8 cellular contexts compared by ENCODE assay signal in the genomic region with DNA sequence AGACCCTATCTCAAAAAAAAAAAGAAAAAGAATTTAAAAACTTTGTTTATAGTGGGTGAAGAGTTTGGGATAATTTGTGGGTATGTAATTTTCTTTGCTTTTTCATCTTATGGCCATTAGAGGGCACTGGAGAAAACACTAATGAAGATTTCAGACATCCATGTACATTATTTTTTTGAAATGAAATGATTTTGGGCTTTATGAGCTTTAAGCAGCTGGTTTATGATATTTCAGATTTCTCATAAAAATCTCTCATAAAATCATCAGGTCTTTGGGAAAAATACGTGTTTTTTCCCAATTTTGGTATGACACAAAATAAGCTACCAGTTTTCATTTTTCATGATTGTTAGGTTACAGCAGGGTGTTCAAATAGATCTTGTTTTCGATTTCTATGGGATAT. TPM values are rescaled to one million over a fixed set of nuclear protein-coding genes. Genes with fewer than 3 reads are reported as not detected.
DNase-seq lines count a peak whose midpoint lies in the region; ATAC-seq, FAIRE-seq and TF ChIP-seq lines count a peak whose summit lies in the region.
"Not testable (repeated sequence)": the region's sequence is repeated elsewhere in the genome, so short reads cannot be mapped to it uniquely, and the experiment has no call there.

No MANE protein-coding gene starts in this region.

- H3K27me3 ChIP-seq in H9 (ENCODE audit: insufficient read depth, low read length); OCI-LY3 (ENCODE audit: low read depth, low read length); adrenal gland; heart right ventricle; transverse colon: not testable (repeated sequence)

- ATAC-seq in heart right ventricle = not testable (repeated sequence)

- not testable (repeated sequence) for H3K4me2 ChIP-seq in H9 (ENCODE audit: insufficient read depth, insufficient read length, low read length); OCI-LY3 (ENCODE audit: low read length)

- not testable (repeated sequence) for H3K79me1 ChIP-seq in H9 (ENCODE audit: insufficient read depth, low read depth, low read length, poor library complexity, severe bottlenecking)

- not testable (repeated sequence) for H3K9me3 Mint-ChIP-seq in CD14-positive monocyte, H9, nephron progenitor cell

- not testable (repeated sequence) for H2BK120ac ChIP-seq in H9 (ENCODE audit: low read depth, low read length, poor library complexity, severe bottlenecking)

- not testable (repeated sequence) for TF ChIP-seq POLR2A in adrenal gland (IDR thresholded peaks at IDR 0.05); transverse colon (IDR thresholded peaks at IDR 0.05)

- H3K4me3 Mint-ChIP-seq in CD14-positive monocyte, H9, nephron progenitor cell: not testable (repeated sequence)

- not testable (repeated sequence) for H3K4ac ChIP-seq in H9 (ENCODE audit: low read depth, low read length)

- not testable (repeated sequence) for H3T11ph ChIP-seq in H9 (ENCODE audit: low read length)

- WGBS in H9 (ENCODE audit: extremely low coverage, insufficient read length, low lambda C conversion rate) = no CpG with 5 or more reads among the region's 2 CpGs
- 43 to 50% (median 45%) methylated on average over 2 of the region's 2 CpGs for WGBS in adrenal gland, 4 donors
- WGBS in heart right ventricle, 2 donors = 49 to 58% methylated on average over 2 of the region's 2 CpGs
- whole genome bisulfite sequencing in transverse colon (ENCODE audit: low coverage in 1 of 2), 2 donors = 44 to 45% methylated on average over 2 of the region's 2 CpGs

- not testable (repeated sequence) for H2BK15ac ChIP-seq in H9 (ENCODE audit: low read depth, low read length)

- not testable (repeated sequence) for H4K20me1 ChIP-seq in H9 (ENCODE audit: control insufficient read depth, insufficient read depth, insufficient read length); OCI-LY3 (ENCODE audit: insufficient read depth, low read length)

- H3K4me1 Mint-ChIP-seq in CD14-positive monocyte, H9: not testable (repeated sequence)
- H3K4me1 Mint-ChIP-seq in nephron progenitor cell = peaks cover 19% of the 10 kb centered on the region

- not testable (repeated sequence) for DNase-seq in CD14-positive monocyte (ENCODE audit: low spot score); H9; adrenal gland; heart right ventricle; nephron progenitor cell; transverse colon

- H3K27ac ChIP-seq in H9 (ENCODE audit: insufficient read length, low read depth, low read length); OCI-LY3 (ENCODE audit: low read length); adrenal gland; heart right ventricle; transverse colon: not testable (repeated sequence)

- H4K8ac ChIP-seq in H9 (replicated peaks; ENCODE audit: insufficient read length, low read depth, low read length) = not testable (repeated sequence)

- peak overlapping the region in 2 of 7 donors; percentile 21 to 43 for H3K27ac Mint-ChIP-seq in CD14-positive monocyte
- not testable (repeated sequence) for H3K27ac Mint-ChIP-seq in H9
- H3K27ac Mint-ChIP-seq in nephron progenitor cell = peak overlapping the region; percentile 60

- H3K36me3 ChIP-seq in OCI-LY3 (replicated peaks; ENCODE audit: low read depth, low read length); adrenal gland (replicated peaks in 1 of 2); heart right ventricle; transverse colon: not testable (repeated sequence)

- H3K79me2 ChIP-seq in H9 (ENCODE audit: insufficient read depth, low read length); OCI-LY3 (ENCODE audit: low read length): not testable (repeated sequence)

- H3K27me3 Mint-ChIP-seq in CD14-positive monocyte (ENCODE audit: low read depth in 3 of 3); H9 (ENCODE audit: low read depth); nephron progenitor cell (ENCODE audit: low read depth, poor library complexity): not testable (repeated sequence)

- TF ChIP-seq CTCF in CD14-positive monocyte (IDR thresholded peaks at IDR 0.05) (peak; percentile 33), H9 (conservative IDR thresholded peaks at IDR 0.05) (peak; percentile 62), OCI-LY3 (IDR thresholded peaks at IDR 0.05; ENCODE audit: low read depth, low read length) (peak; percentile 39), adrenal gland (IDR thresholded peaks at IDR 0.05) (peak in 5 of 6 experiments; percentile 7 to 51 (median 30)), heart right ventricle (IDR thresholded peaks at IDR 0.05) (peak in 8 of 9 donors; percentile 21 to 59 (median 50)), nephron progenitor cell (IDR thresholded peaks at IDR 0.05) (peak; percentile 43), transverse colon (IDR thresholded peaks at IDR 0.05) (peak in 4 of 5 experiments; percentile 30 to 41 (median 35))

- not testable (repeated sequence) for H3K23ac ChIP-seq in H9 (ENCODE audit: insufficient read length, low read depth, low read length)

- not testable (repeated sequence) for H4K91ac ChIP-seq in H9 (ENCODE audit: insufficient read length, low read depth, low read length)

- not testable (repeated sequence) for H3K4me1 ChIP-seq in H9 (ENCODE audit: insufficient read depth, low read length); OCI-LY3 (ENCODE audit: low read length); adrenal gland (replicated peaks in 1 of 2)
- H3K4me1 ChIP-seq in heart right ventricle (peaks cover 4 to 26% (median 14%) of the 10 kb centered on the region in 9 donors), transverse colon (peaks cover 0 to 17% (median 5%) of the 10 kb centered on the region in 4 donors)

- H3K23me2 ChIP-seq in H9 (ENCODE audit: insufficient read length, low read depth, low read length, poor library complexity, severe bottlenecking) = not testable (repeated sequence)

- not testable (repeated sequence) for H2AK5ac ChIP-seq in H9 (ENCODE audit: insufficient read length, low read length)

- not testable (repeated sequence) for H2BK5ac ChIP-seq in H9 (ENCODE audit: insufficient read length, low read length)

- TF ChIP-seq EP300 in transverse colon (IDR thresholded peaks at IDR 0.05; ENCODE audit: low read depth) = not testable (repeated sequence)

- H3K9ac ChIP-seq in H9 (ENCODE audit: extremely low read depth, insufficient read length, low read length); OCI-LY3 (ENCODE audit: low read length): not testable (repeated sequence)

- H3K9me3 ChIP-seq in H9 (ENCODE audit: control insufficient read depth, low read depth, low read length); OCI-LY3 (ENCODE audit: insufficient read depth, low read length); adrenal gland (replicated peaks in 1 of 3); heart right ventricle; transverse colon: not testable (repeated sequence)

- H3K4me3 ChIP-seq in OCI-LY3 (ENCODE audit: low read length); adrenal gland; heart right ventricle; transverse colon: not testable (repeated sequence)

- H2BK20ac ChIP-seq in H9 (ENCODE audit: low read depth, low read length, poor library complexity, severe bottlenecking) = not testable (repeated sequence)

- H2AFZ ChIP-seq in H9 (ENCODE audit: low read length); OCI-LY3 (ENCODE audit: low read depth, low read length): not testable (repeated sequence)

- H3K36me3 Mint-ChIP-seq in CD14-positive monocyte (peaks cover 13 to 21% of the 10 kb centered on the region in 2 donors), nephron progenitor cell (ENCODE audit: low read depth) (peaks cover 17% of the 10 kb centered on the region)
- H3K36me3 Mint-ChIP-seq in H9 (ENCODE audit: insufficient read depth in 1 of 3, low read depth in 3 of 3) = not testable (repeated sequence)

- H2BK12ac ChIP-seq in H9 (ENCODE audit: insufficient read length, low read depth, low read length) = not testable (repeated sequence)

- intact Hi-C loops in CD14-positive monocyte (cut with micrococcal nuclease); adrenal gland (cut with DNase I); transverse colon (cut with DNase I; ENCODE audit: low total_unique reads): not testable (repeated sequence)
- intact Hi-C loops in heart right ventricle (cut with DNase I) = loop anchor here in 1 of 10 donors (5.0 kb wide), 1 partner anchor 261 kb away; no protein-coding TSS in a partner anchor

- H3K18ac ChIP-seq in H9 (ENCODE audit: insufficient read length, low read depth, low read length) = not testable (repeated sequence)

- H4K5ac ChIP-seq in H9 (ENCODE audit: insufficient read length, low read depth, low read length) = not testable (repeated sequence)

- not testable (repeated sequence) for H3K14ac ChIP-seq in H9 (ENCODE audit: insufficient read depth, low read length)

- FAIRE-seq in endometrium (lab: Jason Lieb, UNC) = peak; percentile 96

- H3K56ac ChIP-seq in H9 (ENCODE audit: insufficient read length, low read depth, low read length) = not testable (repeated sequence)

- in situ Hi-C loops in transverse colon (cut with MboI; ENCODE audit: low pct_ligation_motif_present in 1 of 4, low pct_unique_long_range_greater_than_20kb in 1 of 4, low sequenced_read_pairs in 3 of 4) = loop anchor here in 1 of 4 donors (25.0 kb wide), 1 partner anchor 271 kb away; no protein-coding TSS in a partner anchor

RNA-seq across cellular contexts. Expression of gene TYW1, which starts 44.2 kb away (rescaled TPM):
- polyA plus RNA-seq in CD14-positive monocyte (1 to 10 TPM; 6.3 to 7.2 TPM), adrenal gland (10 to 100 TPM in 2 of 3 donors, 1 to 10 TPM in 1; 9.7 to 27.3 (median 14.0) TPM), heart right ventricle (1 to 10 TPM; 6.7 to 6.9 TPM)
- total RNA-seq in H9 (2021) (21.9 and 22.3 TPM in 2 replicates), adrenal gland (10 to 100 TPM; 16.6 to 45.4 (median 22.6) TPM), heart right ventricle (10 to 100 TPM in 5 of 10 donors, 1 to 10 TPM in 5; 7.8 to 15.1 (median 10.0) TPM), transverse colon (10 to 100 TPM; 24.3 to 87.8 (median 27.5) TPM)

RNA-seq across cellular contexts. Expression of gene SBDS, which starts 45.4 kb away (rescaled TPM):
- polyA plus RNA-seq in CD14-positive monocyte = 10 to 100 TPM; 31.7 to 34.8 TPM
- total RNA-seq in H9 (2021) = 37.8 and 38.5 TPM in 2 replicates
- 100 to 1,000 TPM in 4 of 8 donors, 10 to 100 TPM in 4; 71.9 to 160 (median 99.3) TPM for total RNA-seq in adrenal gland
- 100 to 1,000 TPM in 1 of 3 donors, 10 to 100 TPM in 2; 71.8 to 245 (median 74.6) TPM for polyA plus RNA-seq in adrenal gland
- total RNA-seq in heart right ventricle = 100 to 1,000 TPM; 163 to 351 (median 242) TPM
- 100 to 1,000 TPM; 107 to 254 TPM for polyA plus RNA-seq in heart right ventricle
- 100 to 1,000 TPM in 2 of 4 donors, 10 to 100 TPM in 2; 32.4 to 123 (median 95.8) TPM for total RNA-seq in transverse colon
